ENCODE assay signal across 8 cellular contexts in the genomic region with DNA sequence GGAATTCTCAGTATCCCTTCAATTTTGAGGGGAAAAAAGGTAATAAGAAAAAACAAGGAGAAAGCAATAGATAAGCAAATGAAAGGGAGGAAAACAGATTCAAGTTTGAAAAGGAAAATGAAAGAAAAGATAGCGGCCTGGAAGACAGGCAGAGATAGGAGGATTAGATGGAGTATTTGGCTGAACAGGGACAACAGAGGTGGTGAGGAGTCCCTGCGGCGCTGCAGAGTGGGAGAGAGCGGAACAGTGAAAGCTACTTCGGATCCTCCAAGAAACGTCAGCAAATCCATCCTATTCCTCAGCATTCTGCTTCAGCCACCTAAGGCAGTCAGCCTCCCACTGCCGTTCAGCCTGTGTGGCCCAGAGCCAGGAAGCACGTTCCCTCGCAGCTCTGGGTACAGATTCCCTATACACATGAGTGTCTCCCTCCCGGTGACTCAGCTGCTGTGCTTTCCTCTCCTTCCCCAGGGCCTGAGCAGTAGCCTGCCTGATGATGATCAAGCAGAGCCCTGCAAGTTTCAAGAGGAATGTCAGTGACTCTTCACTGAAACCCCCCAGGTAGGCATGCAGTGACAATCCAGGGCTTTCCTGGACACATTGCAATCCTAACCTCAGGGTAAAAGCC. TPM values are rescaled to one million over a fixed set of nuclear protein-coding genes. Genes with fewer than 3 reads are reported as not detected.
DNase-seq lines count a peak whose midpoint lies in the region; ATAC-seq and TF ChIP-seq lines count a peak whose summit lies in the region.

No MANE protein-coding gene starts in this region.

- no peak overlapping the region for H3K27ac Mint-ChIP-seq in activated CD8-positive, alpha-beta T cell treated with anti-CD3 and anti-CD28 coated beads for 36 hours

- no peaks in the 10 kb centered on the region for H3K36me3 Mint-ChIP-seq in activated CD8-positive, alpha-beta T cell treated with anti-CD3 and anti-CD28 coated beads for 36 hours (ENCODE audit: low read depth)

- CTCF ChIA-PET in activated CD8-positive, alpha-beta T cell treated with anti-CD3 and anti-CD28 coated beads for 36 hours (lab: Charles Lee), result no interaction called here

- no peaks in the 10 kb centered on the region for H3K9me3 Mint-ChIP-seq in activated CD8-positive, alpha-beta T cell treated with anti-CD3 and anti-CD28 coated beads for 36 hours

- H3K4me3 Mint-ChIP-seq in activated CD8-positive, alpha-beta T cell treated with anti-CD3 and anti-CD28 coated beads for 36 hours, result no peak overlapping the region

- TF ChIP-seq CTCF in omental fat pad (IDR thresholded peaks at IDR 0.05), result no peak
- no peak for TF ChIP-seq CTCF in activated CD8-positive, alpha-beta T cell treated with anti-CD3 and anti-CD28 coated beads for 36 hours (IDR thresholded peaks at IDR 0.05)

- peak; percentile 95 for ATAC-seq in omental fat pad (ENCODE audit: low FRiP score)
- ATAC-seq in HG03520 (IDR thresholded peaks at IDR 0.05; ENCODE audit: unreplicated experiment), result no peak
- ATAC-seq in HG03521 (IDR thresholded peaks at IDR 0.05; ENCODE audit: unreplicated experiment), result no peak
- no peak for ATAC-seq in activated CD8-positive, alpha-beta T cell treated with anti-CD3 and anti-CD28 coated beads for 36 hours

- H3K4me1 Mint-ChIP-seq in activated CD8-positive, alpha-beta T cell treated with anti-CD3 and anti-CD28 coated beads for 36 hours (ENCODE audit: low read depth), result peaks cover 5% of the 10 kb centered on the region

- intact Hi-C loops in activated CD8-positive, alpha-beta T cell treated with anti-CD3 and anti-CD28 coated beads for 36 hours (cut with micrococcal nuclease), result no loop called here

- POLR2A ChIA-PET in activated CD8-positive, alpha-beta T cell treated with anti-CD3 and anti-CD28 coated beads for 36 hours (lab: Charles Lee), result no interaction called here

- H3K27me3 Mint-ChIP-seq in activated CD8-positive, alpha-beta T cell treated with anti-CD3 and anti-CD28 coated beads for 36 hours, result peaks cover 10% of the 10 kb centered on the region

- peak; percentile 98 for DNase-seq in ELR (ENCODE audit: low read depth)
- DNase-seq in RKO (ENCODE audit: low spot score), result peak; percentile 83
- DNase-seq in fibroblast of gingiva (ENCODE audit: low read depth), result peak; percentile 67
- DNase-seq in omental fat pad (ENCODE audit: low spot score), result no peak
- no peak for DNase-seq in NCI-H146 (lab: John Stamatoyannopoulos, UW)
- DNase-seq in activated CD8-positive, alpha-beta T cell treated with anti-CD3 and anti-CD28 coated beads for 36 hours, result no peak

RNA-seq across cellular contexts. Expression of a gene that starts 43.4 kb away (rescaled TPM):
- 10 to 100 TPM; 32.2 to 34.5 (median 33.0) TPM for total RNA-seq in omental fat pad
- total RNA-seq in activated CD8-positive, alpha-beta T cell treated with anti-CD3 and anti-CD28 coated beads for 36 hours, result 10 to 100 TPM; 31.1 to 31.2 TPM

Comparison
In these comparisons a context has a peak if more than half of its experiments do, and no peak if none do; other contexts are left out.
1. DNase-seq: peak in ELR (single experiment), RKO (single experiment) and fibroblast of gingiva (single experiment); none in omental fat pad (single experiment), NCI-H146 (single experiment) and activated CD8-positive, alpha-beta T cell treated with anti-CD3 and anti-CD28 coated beads for 36 hours (single experiment).